ENCODE assay signal across 1 cellular context in the genomic region with DNA sequence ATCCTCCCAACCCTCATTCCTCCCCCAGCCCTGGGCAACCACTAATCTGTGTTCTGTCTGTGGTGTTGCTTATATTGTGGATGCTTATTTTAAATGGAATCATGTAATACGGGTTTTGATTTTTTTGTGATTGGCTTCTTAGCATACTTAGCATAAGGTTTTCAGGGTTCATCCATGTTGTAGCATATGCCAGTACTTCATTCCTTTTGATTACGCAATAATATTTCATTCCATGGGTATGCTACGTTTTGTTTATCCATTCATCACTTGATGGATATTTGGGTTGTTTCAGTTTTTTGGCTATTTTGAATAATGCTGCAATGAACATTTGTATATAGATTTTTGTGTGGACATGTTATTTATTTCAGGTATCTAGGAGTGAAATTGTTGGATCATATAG.
TF ChIP-seq lines count a peak whose summit lies in the region.

No MANE protein-coding gene starts in this region.

TF ChIP-seq in HepG2, 621 proteins besides CTCF, POLR2A, EP300 and RAD21 (continued from another document):
- TF ChIP-seq CEBPG (CRISPR knock-in tag; IDR thresholded peaks at IDR 0.05) (peak; percentile 74), CEBPB (IDR thresholded peaks at IDR 0.05; ENCODE audit: borderline replicate concordance, low read depth, low read length) (peak; percentile 92)
